Comparison of ENCODE assay signal across 20 cellular contexts in the genomic region with DNA sequence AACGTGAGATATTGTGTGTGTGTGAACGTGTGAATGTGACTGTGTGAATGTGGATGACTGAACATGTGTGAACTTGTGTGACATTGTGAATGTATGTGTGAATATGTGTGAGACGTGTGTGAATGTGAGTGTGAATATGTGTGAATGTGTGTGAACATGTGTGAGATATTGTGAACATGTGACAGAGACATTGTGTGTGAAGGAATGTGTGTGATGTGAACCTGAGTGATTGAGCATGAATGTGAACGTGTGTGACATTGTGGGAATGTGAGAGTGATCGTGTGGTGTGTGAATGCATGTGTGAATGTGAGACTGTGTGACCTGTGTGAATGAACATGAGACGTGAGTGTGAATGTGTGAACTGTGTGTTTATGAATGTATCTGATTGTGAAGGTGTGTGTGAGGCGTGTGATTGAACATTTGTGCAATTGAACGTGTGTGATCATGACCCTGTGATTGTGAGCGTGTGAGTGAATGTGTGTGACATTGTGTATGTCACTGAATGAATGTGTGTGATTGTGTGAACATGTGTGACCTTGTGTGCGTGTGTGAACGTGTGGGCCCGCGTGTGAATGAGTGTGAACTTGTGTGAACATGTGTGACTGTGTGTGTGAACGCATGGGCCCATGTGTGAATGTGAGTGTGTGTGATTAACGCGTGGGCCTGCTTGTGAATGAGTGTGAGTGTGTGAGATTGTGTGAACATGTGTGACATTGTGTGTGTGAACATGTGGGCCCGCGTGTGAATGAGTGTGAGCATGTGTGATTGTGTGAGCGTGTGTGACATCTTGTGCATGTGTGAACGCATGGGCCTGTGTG. TPM values are rescaled to one million over a fixed set of nuclear protein-coding genes. Genes with fewer than 3 reads are reported as not detected.
A peak's percentile ranks its signal among the peaks of the same experiment; 100 is the strongest.
DNase-seq lines count a peak whose midpoint lies in the region; ATAC-seq, FAIRE-seq and TF ChIP-seq lines count a peak whose summit lies in the region.
"Had no signal": no experiment of that assay in that cellular context is flagged by ENCODE, and none has a peak within 500 bp of the region (broad histone marks: within the 10 kb centered on the region; RNA-seq: fewer than 3 reads in every experiment).

No MANE protein-coding gene starts in this region.

- H3K79me1 ChIP-seq in neuronal stem cell (ENCODE audit: low read depth, low read length), result no peaks in the 10 kb centered on the region

- peak overlapping the region; percentile 17 for H2BK12ac ChIP-seq in neuronal stem cell (ENCODE audit: low read length)

- TF ChIP-seq CTCF in HEK293 (tag by site-specific recombination; IDR thresholded peaks at IDR 0.05), result no peak
- TF ChIP-seq CTCF in GM12878 (IDR thresholded peaks at IDR 0.05 in 2 of 3, conservative IDR thresholded peaks at IDR 0.05 in 1 of 3; ENCODE audit: control insufficient read depth in 2 of 3, extremely low read depth in 1 of 3, insufficient read depth in 1 of 3, low read depth in 3 of 3, low read length in 3 of 3), result no peak

- no peak overlapping the region for H3K27ac ChIP-seq in BLaER1 treated with 17β-estradiol and CSF1 and Interleukin-3, amounts not matched to agents 10 nM and 100 nM
- no peak overlapping the region for H3K27ac ChIP-seq in HEK293 (ENCODE audit: extremely low read depth, low read depth, low read length)
- no peak overlapping the region for H3K27ac ChIP-seq in GM12878 (ENCODE audit: control insufficient read depth, insufficient read depth)
- H3K27ac ChIP-seq in neuronal stem cell (replicated peaks; ENCODE audit: low read length), result no peak overlapping the region
- H3K27ac ChIP-seq: GM23248 had no signal

- no peak for TF ChIP-seq RAD21 in GM12878 (IDR thresholded peaks at IDR 0.05; ENCODE audit: insufficient read depth, low read depth, low read length)

- H2BK120ac ChIP-seq in neuronal stem cell (ENCODE audit: low read depth, low read length), result no peak overlapping the region

- peaks cover 7% of the 10 kb centered on the region for H3K79me2 ChIP-seq in GM12878 (ENCODE audit: control insufficient read depth, insufficient read depth, low read length)

- no peak for DNase-seq in GM12878 (ENCODE audit: low read depth, low spot score)
- DNase-seq in neuronal stem cell (ENCODE audit: low spot score), result no peak
- DNase-seq in RCC 7860 (ENCODE audit: low spot score), result no peak
- DNase-seq in activated effector memory CD4-positive, alpha-beta T cell treated with Interleukin-2 at 50 U/mL for 16 hours, result no peak
- no peak for DNase-seq in central memory CD4-positive, alpha-beta T cell
- DNase-seq: CD4-positive, CD25-positive, alpha-beta regulatory T cell; EL; GM23248; Kasumi-1; NCI-H1694 treated with DMSO at 0.1 percent for 48 hours; NCI-H2081 treated with DMSO at 0.1 percent for 48 hours; NCI-H2171 treated with DMSO at 0.1 percent for 48 hours; NCI-H446 treated with DMSO at 0.1 percent for 48 hours; NCI-H526 treated with DMSO at 0.1 percent for 48 hours; OCI-M1; Right ventricle myocardium superior had no signal

- H3K9ac ChIP-seq in BLaER1 treated with 17β-estradiol and CSF1 and Interleukin-3, amounts not matched to agents 10 nM and 100 nM, result no peak overlapping the region
- no peak overlapping the region for H3K9ac ChIP-seq in GM12878 (ENCODE audit: control insufficient read depth, insufficient read depth, low read length)
- H3K9ac ChIP-seq in neuronal stem cell (ENCODE audit: low read depth, low read length, poor library complexity), result no peak overlapping the region
- H3K9ac ChIP-seq: GM23248 had no signal

- BruUV-seq in GM12878 (replicated peaks; lab: Mats Ljungman, UMichigan), result TSS peak; percentile 44

- H3K36me3 ChIP-seq in BLaER1 treated with 17β-estradiol and CSF1 and Interleukin-3, amounts not matched to agents 10 nM and 100 nM, result no peaks in the 10 kb centered on the region
- H3K36me3 ChIP-seq in HEK293 (ENCODE audit: control insufficient read depth in 2 of 2, insufficient read depth in 1 of 2, low read length in 2 of 2), result no peaks in the 10 kb centered on the region
- H3K36me3 ChIP-seq in GM12878 (ENCODE audit: control insufficient read depth in 2 of 2, insufficient read depth in 2 of 2, low read length in 1 of 2), result peaks cover 0 to 6% of the 10 kb centered on the region in 2 experiments; a peak in 3 of 4 replicates
- no peaks in the 10 kb centered on the region for H3K36me3 ChIP-seq in neuronal stem cell (replicated peaks in 1 of 2; ENCODE audit: control insufficient read depth in 2 of 2, insufficient read depth in 2 of 2, low read length in 2 of 2)
- H3K36me3 ChIP-seq: HAP-1 had no signal

- 97% methylated on average over 20 of the region's 20 CpGs for WGBS in GM12878 (ENCODE audit: insufficient coverage, insufficient replicate concordance, low lambda C conversion rate, missing lambda C conversion rate)
- 100% methylated on average over 3 to 7 of the region's 20 CpGs for WGBS in neuronal stem cell (ENCODE audit: extremely low coverage in 2 of 2, insufficient read length in 2 of 2, insufficient replicate concordance in 1 of 2), 2 donors

- H4K91ac ChIP-seq in neuronal stem cell (ENCODE audit: low read depth, low read length, poor library complexity), result peak overlapping the region; percentile 85

- H3K4ac ChIP-seq in neuronal stem cell (ENCODE audit: low read length), result no peak overlapping the region

- no peak overlapping the region for H3K18ac ChIP-seq in neuronal stem cell (ENCODE audit: low read length)

- peaks cover 25 to 100% (median 90%) of the 10 kb centered on the region in 10 experiments for H3K4me1 ChIP-seq in BLaER1 treated with 17β-estradiol and CSF1 and Interleukin-3, amounts not matched to agents 10 nM and 100 nM
- H3K4me1 ChIP-seq in HEK293 (ENCODE audit: control insufficient read depth, insufficient read depth, low read length), result no peaks in the 10 kb centered on the region
- no peaks in the 10 kb centered on the region for H3K4me1 ChIP-seq in GM12878 (ENCODE audit: control insufficient read depth, insufficient read depth, low read length)
- peaks cover 29 to 57% of the 10 kb centered on the region in 2 donors for H3K4me1 ChIP-seq in neuronal stem cell (ENCODE audit: control insufficient read depth in 2 of 2, insufficient read depth in 1 of 2, low read depth in 1 of 2, low read length in 2 of 2)

- POLR2A ChIA-PET in HEK293 (lab: Yijun Ruan, JAX), result no interaction called here
- POLR2A ChIA-PET in GM12878 (lab: Charles Lee), result no interaction called here

- TF ChIP-seq POLR2A in GM12878 (IDR thresholded peaks at IDR 0.05; ENCODE audit: low read depth, low read length), result no peak; the same call in 1 of the 2 replicates

- H2AK5ac ChIP-seq in neuronal stem cell (ENCODE audit: low read depth, low read length), result no peak overlapping the region

- no peaks in the 10 kb centered on the region for H3K9me3 ChIP-seq in BLaER1 treated with 17β-estradiol and CSF1 and Interleukin-3, amounts not matched to agents 10 nM and 100 nM (replicated peaks in 1 of 11)
- H3K9me3 ChIP-seq in HEK293 (ENCODE audit: control insufficient read depth, insufficient read depth, low read depth, low read length) (no peaks in the 10 kb centered on the region), GM12878 (replicated peaks; ENCODE audit: control insufficient read depth, insufficient read depth, low read length) (no peaks in the 10 kb centered on the region), neuronal stem cell (replicated peaks in 1 of 2; ENCODE audit: control insufficient read depth in 2 of 2, insufficient read depth in 1 of 2, low read depth in 1 of 2, low read length in 2 of 2) (no peaks in the 10 kb centered on the region)
- H3K9me3 ChIP-seq: HAP-1 had no signal

- H3K4me3 ChIP-seq in BLaER1 treated with 17β-estradiol and CSF1 and Interleukin-3, amounts not matched to agents 10 nM and 100 nM, result no peak overlapping the region
- H3K4me3 ChIP-seq in HEK293 (ENCODE audit: low read depth, low read length) (no peak overlapping the region), GM12878 (no peak overlapping the region), neuronal stem cell (ENCODE audit: low read length in 2 of 2) (peak overlapping the region in 1 of 2 donors; percentile 7)
- H3K4me3 ChIP-seq: GM23248, HAP-1 had no signal

- intact Hi-C loops in GM12878 (cut with micrococcal nuclease; ENCODE audit: unreplicated experiment), result no loop called here

- FAIRE-seq in GM12878 (lab: Jason Lieb, UNC) (peak; percentile 73), RCC 7860 (lab: Jason Lieb, UNC) (no peak)
- FAIRE-seq: A204.1 had no signal

- H2BK5ac ChIP-seq in neuronal stem cell (ENCODE audit: low read length), result peak overlapping the region; percentile 11

- H3K4me2 ChIP-seq in BLaER1 treated with 17β-estradiol and CSF1 and Interleukin-3, amounts not matched to agents 10 nM and 100 nM, result peak overlapping the region in 6 of 11 experiments; percentile 65 to 99 (median 82); a peak in 8 of 22 replicates
- H3K4me2 ChIP-seq in GM12878 (ENCODE audit: control insufficient read depth, insufficient read depth) (no peak overlapping the region), neuronal stem cell (ENCODE audit: insufficient read depth, low read length, poor library complexity, severe bottlenecking) (no peak overlapping the region)

- RAD21 ChIA-PET in GM12878 (lab: Charles Lee; ENCODE audit: unreplicated experiment), result no interaction called here

- H4K20me1 ChIP-seq in BLaER1 treated with 17β-estradiol and CSF1 and Interleukin-3, amounts not matched to agents 10 nM and 100 nM, result peaks cover 64 to 95% (median 87%) of the 10 kb centered on the region in 11 experiments
- H4K20me1 ChIP-seq in GM12878 (ENCODE audit: control insufficient read depth, insufficient read depth), result no peaks in the 10 kb centered on the region

- no peak overlapping the region for H2AFZ ChIP-seq in GM12878 (ENCODE audit: control insufficient read depth, low read depth, low read length)
- no peak overlapping the region for H2AFZ ChIP-seq in neuronal stem cell (ENCODE audit: low read length)
- H2AFZ ChIP-seq: GM23248 had no signal

- H3K27me3 ChIP-seq in BLaER1 treated with 17β-estradiol and CSF1 and Interleukin-3, amounts not matched to agents 10 nM and 100 nM, result peaks cover 0 to 57% (median 0%) of the 10 kb centered on the region in 11 experiments; a peak in 7 of 22 replicates
- no peaks in the 10 kb centered on the region for H3K27me3 ChIP-seq in GM12878 (replicated peaks in 1 of 2; ENCODE audit: control insufficient read depth in 2 of 2, insufficient read depth in 2 of 2, low read length in 1 of 2)
- H3K27me3 ChIP-seq in neuronal stem cell (ENCODE audit: control insufficient read depth in 3 of 3, insufficient read depth in 3 of 3, low read depth in 1 of 3, low read length in 3 of 3), result peaks cover 0 to 9% (median 0%) of the 10 kb centered on the region in 3 experiments

- no peak overlapping the region for H3K23ac ChIP-seq in neuronal stem cell (ENCODE audit: low read depth, low read length, poor library complexity)

- no peak for ATAC-seq in GM12878

- SMC1A ChIA-PET in GM12878 (lab: Charles Lee; ENCODE audit: uncharacterized antibody, unreplicated experiment), result no interaction called here

- H3K14ac ChIP-seq in neuronal stem cell (ENCODE audit: low read length), result peak overlapping the region; percentile 49

- peak overlapping the region; percentile 70 for H2BK15ac ChIP-seq in neuronal stem cell (ENCODE audit: low read length)

- no peak overlapping the region for H4K8ac ChIP-seq in neuronal stem cell (ENCODE audit: low read depth, low read length)

- in situ Hi-C loops in GM12878 (cut with MboI), result no loop called here

- CTCF ChIA-PET in HEK293 (lab: Yijun Ruan, JAX) (no interaction called here), GM12878 (lab: Yijun Ruan, JAX) (no interaction called here)

- no peak for TF ChIP-seq EP300 in GM12878 (IDR thresholded peaks at IDR 0.05; ENCODE audit: borderline replicate concordance in 1 of 2, control insufficient read depth in 1 of 2, low read depth in 2 of 2, low read length in 2 of 2)

RNA-seq across cellular contexts. Expression of a gene that starts 23.2 kb away (rescaled TPM):
- 259 and 283 TPM in 2 replicates for total RNA-seq in GM12878 (2013; cell fraction: nucleolus; rRNA removed)
- 19.1 and 19.2 TPM in 2 replicates for total RNA-seq in GM12878 (2014; rRNA removed)
- 11.9 and 12.3 TPM in 2 replicates for total RNA-seq in GM12878 (2014; rRNA removed; fragmentation: Illumina TruSeq; extraction: Trizol)
- 49.8 and 58.7 TPM in 2 replicates for total RNA-seq in GM12878 (2021)
- 11.7 TPM for polyA plus RNA-seq in GM12878 (2011; ENCODE audit: low read depth)
- polyA plus RNA-seq in GM12878 (2011; rRNA removed), result 16.1 and 19.8 TPM in 2 replicates
- polyA plus RNA-seq in GM12878 (2011; cell fraction: cytosol; rRNA removed), result 15.1 and 20.5 TPM in 2 replicates
- polyA plus RNA-seq in GM12878 (2011; cell fraction: nucleus; rRNA removed), result 112 and 143 TPM in 2 replicates
- 23.5 and 23.9 TPM in 2 replicates for polyA plus RNA-seq in GM12878 (2012)
- 27.1 and 31.1 TPM in 2 replicates for polyA plus RNA-seq in GM12878 (2014; fragmentation: Illumina TruSeq; extraction: Trizol)
- polyA plus RNA-seq in GM12878 (2014; fragmentation: Nextera tagmentation; extraction: Ambion mirVana), result 1 to 10 TPM; 4.6 to 5.1 TPM
- polyA plus RNA-seq in GM12878 (2014; rRNA removed), result 26.8 and 28.1 TPM in 2 replicates
- 10 to 100 TPM; 14.6 to 17.3 TPM for polyA plus RNA-seq in GM12878 (2016; fragmentation: Nextera tagmentation; extraction: Ambion mirVana)
- 22.6 and 35.7 TPM in 2 replicates for polyA minus RNA-seq in GM12878 (2011; rRNA and poly(A)+ RNA removed)
- 19.0 and 21.0 TPM in 2 replicates for polyA minus RNA-seq in GM12878 (2011; cell fraction: cytosol; rRNA and poly(A)+ RNA removed)
- 33.7 and 54.0 TPM in 2 replicates for polyA minus RNA-seq in GM12878 (2011; cell fraction: nucleus; rRNA and poly(A)+ RNA removed)
- 5.7 TPM for polyA plus RNA-seq in neuronal stem cell (2013, experiment 1 of 2)
- 6.2 TPM for polyA plus RNA-seq in neuronal stem cell (2013, experiment 2 of 2)

Comparison
In these comparisons a context has a peak if more than half of its experiments do, and no peak if none do; other contexts are left out.
1. H3K4me2 ChIP-seq: peak in BLaER1 treated with 17β-estradiol and CSF1 and Interleukin-3, amounts not matched to agents 10 nM and 100 nM (6 of 11); none in GM12878 (single experiment) and neuronal stem cell (single experiment).